In genomic region chr17:62099532-62099931, GRCh38 we compare ENCODE assay signal across 25 cellular contexts.
"Had no signal": no experiment of that assay in that cellular context is flagged by ENCODE, and none has a peak within 500 bp of the region (broad histone marks: within the 10 kb centered on the region; RNA-seq: fewer than 3 reads in every experiment).

No MANE protein-coding gene starts in this region.

- H3K27me3 Mint-ChIP-seq: stimulated activated naive CD8-positive, alpha-beta T cell treated with anti-CD3 and anti-CD28 coated beads, Interleukin-15, Interleukin-2, amounts not matched to agents 100 ng/mL and 50 ng/mL, for 24 hours had no signal

- DNase-seq: heart left ventricle; islet precursor cell; left ventricle myocardium inferior; natural killer cell; nephron progenitor cell; occipital lobe; stimulated activated CD4-positive, alpha-beta T cell treated with anti-CD3 and anti-CD28 coated beads, Interleukin-12 subunit alpha, Interleukin-12 subunit beta, amount 100 ng/mL, for 4 hours; stimulated activated CD4-positive, alpha-beta T cell treated with anti-CD3 and anti-CD28 coated beads, Interleukin-15, amount 100 ng/mL, for 24 hours; stimulated activated CD4-positive, alpha-beta T cell treated with anti-CD3 and anti-CD28 coated beads, Interleukin-2, amount 100 ng/mL, for 24 hours; stimulated activated CD4-positive, alpha-beta T cell treated with anti-CD3 and anti-CD28 coated beads, Interleukin-4, amount 100 ng/mL, for 1 hour; stimulated activated naive CD4-positive, alpha-beta T cell; tibial artery; trophoblast cell; upper lobe of right lung had no signal

- H3K27ac Mint-ChIP-seq: natural killer cell; nephron progenitor cell; neural progenitor cell; stimulated activated naive CD8-positive, alpha-beta T cell treated with anti-CD3 and anti-CD28 coated beads, Interleukin-15, Interleukin-2, amounts not matched to agents 100 ng/mL and 50 ng/mL, for 24 hours had no signal

- H3K9me3 Mint-ChIP-seq: natural killer cell; nephron progenitor cell; neural progenitor cell; stimulated activated naive CD8-positive, alpha-beta T cell treated with anti-CD3 and anti-CD28 coated beads, Interleukin-15, Interleukin-2, amounts not matched to agents 100 ng/mL and 50 ng/mL, for 24 hours had no signal

- ATAC-seq: heart left ventricle, sciatic nerve, upper lobe of right lung had no signal

- FAIRE-seq: urothelium cell line had no signal

- H3K79me2 ChIP-seq: parathyroid adenoma had no signal

- H3K4me2 ChIP-seq: neural progenitor cell had no signal

- H3K36me3 ChIP-seq: heart left ventricle, left ventricle myocardium inferior, neural progenitor cell, neutrophil, right atrium auricular region, suprapubic skin, thoracic aorta, tibial artery, upper lobe of right lung had no signal

- H3K27me3 ChIP-seq: heart left ventricle, neural progenitor cell, right atrium auricular region, suprapubic skin, tibial artery, upper lobe of right lung had no signal

- H2AFZ ChIP-seq: neural progenitor cell, parathyroid adenoma had no signal

- H3K36me3 Mint-ChIP-seq: natural killer cell, neural progenitor cell had no signal

- H3K4me3 ChIP-seq: heart left ventricle, left ventricle myocardium inferior, lung, neural progenitor cell, right atrium auricular region, skin epidermis, suprapubic skin, thoracic aorta, tibial artery, upper lobe of right lung had no signal

- H3K4me3 Mint-ChIP-seq: natural killer cell; nephron progenitor cell; neural progenitor cell; stimulated activated naive CD8-positive, alpha-beta T cell treated with anti-CD3 and anti-CD28 coated beads, Interleukin-15, Interleukin-2, amounts not matched to agents 100 ng/mL and 50 ng/mL, for 24 hours had no signal

- H3K4me1 ChIP-seq: heart left ventricle, left ventricle myocardium inferior, neural progenitor cell, parathyroid adenoma, right atrium auricular region, suprapubic skin, tibial artery, upper lobe of right lung had no signal

- H3K9me3 ChIP-seq: heart left ventricle, left ventricle myocardium inferior, neutrophil, right atrium auricular region, suprapubic skin, thoracic aorta, tibial artery, upper lobe of right lung had no signal

- H3K9ac ChIP-seq: neural progenitor cell, parathyroid adenoma had no signal

- H3K27ac ChIP-seq: heart left ventricle, left ventricle myocardium inferior, neural progenitor cell, neutrophil, parathyroid adenoma, right atrium auricular region, skin epidermis, suprapubic skin, thoracic aorta, tibial artery, upper lobe of right lung had no signal
